Comparison of ENCODE assay signal across 23 cellular contexts in the genomic region with DNA sequence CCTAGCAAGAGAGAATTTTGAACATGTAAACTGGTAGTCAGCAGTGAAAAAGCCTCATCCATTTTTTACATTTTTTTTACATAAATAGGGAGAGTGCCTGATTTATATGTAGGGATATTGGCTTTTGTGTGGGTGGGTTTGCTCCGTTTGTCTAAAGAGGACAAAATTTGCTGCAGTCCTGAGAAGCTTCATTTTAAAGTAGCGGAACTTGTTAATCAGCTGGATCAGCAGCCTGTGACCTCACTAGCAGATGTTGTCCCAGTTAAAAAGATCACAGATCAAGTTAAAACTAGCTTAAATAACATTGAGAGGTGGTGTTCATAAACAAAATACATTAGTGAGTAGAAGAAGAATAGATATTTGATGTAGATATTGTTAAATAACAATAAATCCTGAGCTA.
"Had no signal": no experiment of that assay in that cellular context is flagged by ENCODE, and none has a peak within 500 bp of the region (broad histone marks: within the 10 kb centered on the region; RNA-seq: fewer than 3 reads in every experiment).

No MANE protein-coding gene starts in this region.

- H3K27me3 ChIP-seq: adrenal gland, vagina had no signal

- H3K36me3 ChIP-seq: adrenal gland, heart right ventricle, tibial artery, vagina had no signal

- H3K4me3 Mint-ChIP-seq: activated CD4-positive, alpha-beta memory T cell treated with anti-CD3 and anti-CD28 coated beads for 36 hours; activated CD8-positive, alpha-beta memory T cell treated with anti-CD3 and anti-CD28 coated beads, Interleukin-2, amount 10 ng/mL, durations not matched to agents 7 days and 5 days; activated T-cell treated with anti-CD3 and anti-CD28 coated beads, Interleukin-2, amount 50 U/mL, for 24 hours had no signal

- DNase-seq: activated CD4-positive, alpha-beta memory T cell treated with anti-CD3 and anti-CD28 coated beads for 36 hours; activated CD8-positive, alpha-beta memory T cell treated with anti-CD3 and anti-CD28 coated beads, Interleukin-2, amount 10 ng/mL, durations not matched to agents 7 days and 5 days; activated effector memory CD4-positive, alpha-beta T cell treated with Interleukin-2 at 50 U/mL for 16 hours; activated naive CD4-positive, alpha-beta T cell treated with anti-CD3 and anti-CD28 coated beads, Interleukin-2, amount 50 U/mL, for 16 hours; activated T-cell treated with anti-CD3 and anti-CD28 coated beads, Interleukin-2, amount 50 U/mL, for 24 hours; adrenal gland; caudate nucleus; effector memory CD4-positive, alpha-beta T cell; heart right ventricle; left colon; midbrain; nucleus accumbens; posterior cingulate gyrus; stimulated activated CD4-positive, alpha-beta T cell treated with anti-CD3 and anti-CD28 coated beads, Interleukin-15, amount 100 ng/mL, for 24 hours; stimulated activated CD4-positive, alpha-beta T cell treated with anti-CD3 and anti-CD28 coated beads, Interleukin-4, amount 100 ng/mL, for 24 hours; stimulated activated naive CD4-positive, alpha-beta T cell; T-cell; T-helper 9 cell; tibial artery had no signal

- H3K36me3 Mint-ChIP-seq: activated CD4-positive, alpha-beta memory T cell treated with anti-CD3 and anti-CD28 coated beads for 36 hours; activated CD8-positive, alpha-beta memory T cell treated with anti-CD3 and anti-CD28 coated beads, Interleukin-2, amount 10 ng/mL, durations not matched to agents 7 days and 5 days; T-cell had no signal

- H3K27ac ChIP-seq: coronary artery, epithelial cell of prostate, heart right ventricle, tibial artery, vagina had no signal

- H3K27ac Mint-ChIP-seq: activated CD4-positive, alpha-beta memory T cell treated with anti-CD3 and anti-CD28 coated beads for 36 hours; activated CD8-positive, alpha-beta memory T cell treated with anti-CD3 and anti-CD28 coated beads, Interleukin-2, amount 10 ng/mL, durations not matched to agents 7 days and 5 days; activated T-cell treated with anti-CD3 and anti-CD28 coated beads, Interleukin-2, amount 50 U/mL, for 24 hours; T-cell had no signal

- H3K9me3 Mint-ChIP-seq: activated CD4-positive, alpha-beta memory T cell treated with anti-CD3 and anti-CD28 coated beads for 36 hours; activated T-cell treated with anti-CD3 and anti-CD28 coated beads, Interleukin-2, amount 50 U/mL, for 24 hours; T-cell had no signal

- H3K4me3 ChIP-seq: coronary artery, heart right ventricle, lung, tibial artery, vagina had no signal

- ATAC-seq: activated CD8-positive, alpha-beta memory T cell treated with anti-CD3 and anti-CD28 coated beads, Interleukin-2, amount 10 ng/mL, durations not matched to agents 7 days and 5 days; heart right ventricle; left colon; T-cell had no signal

- H3K9me3 ChIP-seq: adrenal gland, tibial artery, vagina had no signal
